ENCODE assay signal across 1 cellular context in genomic region chr22:21713428-21714058, GRCh38.
TF ChIP-seq lines count a peak whose summit lies in the region.

No MANE protein-coding gene starts in this region.

TF ChIP-seq in K562, 482 proteins besides CTCF, POLR2A, EP300 and RAD21 (continued from another document):
- peak in 1 of 2 experiments; percentile 7; a peak in 1 of 4 replicates for TF ChIP-seq ZMIZ1 (IDR thresholded peaks at IDR 0.05; ENCODE audit: low read depth in 2 of 2, low read length in 2 of 2)
- TF ChIP-seq NR3C1 (CRISPR knock-in tag; IDR thresholded peaks at IDR 0.05): no peak
- TF ChIP-seq OTX1 (CRISPR knock-in tag; IDR thresholded peaks at IDR 0.05): no peak
- TF ChIP-seq KHSRP (IDR thresholded peaks at IDR 0.05): no peak
- no peak for TF ChIP-seq ZNF77 (CRISPR knock-in tag; IDR thresholded peaks at IDR 0.05)
- TF ChIP-seq CBX2 (IDR thresholded peaks at IDR 0.05; ENCODE audit: insufficient read depth, low read length, poor library complexity, severe bottlenecking): no peak
- no peak for TF ChIP-seq SUPT5H (IDR thresholded peaks at IDR 0.05)
